In the genomic region with DNA sequence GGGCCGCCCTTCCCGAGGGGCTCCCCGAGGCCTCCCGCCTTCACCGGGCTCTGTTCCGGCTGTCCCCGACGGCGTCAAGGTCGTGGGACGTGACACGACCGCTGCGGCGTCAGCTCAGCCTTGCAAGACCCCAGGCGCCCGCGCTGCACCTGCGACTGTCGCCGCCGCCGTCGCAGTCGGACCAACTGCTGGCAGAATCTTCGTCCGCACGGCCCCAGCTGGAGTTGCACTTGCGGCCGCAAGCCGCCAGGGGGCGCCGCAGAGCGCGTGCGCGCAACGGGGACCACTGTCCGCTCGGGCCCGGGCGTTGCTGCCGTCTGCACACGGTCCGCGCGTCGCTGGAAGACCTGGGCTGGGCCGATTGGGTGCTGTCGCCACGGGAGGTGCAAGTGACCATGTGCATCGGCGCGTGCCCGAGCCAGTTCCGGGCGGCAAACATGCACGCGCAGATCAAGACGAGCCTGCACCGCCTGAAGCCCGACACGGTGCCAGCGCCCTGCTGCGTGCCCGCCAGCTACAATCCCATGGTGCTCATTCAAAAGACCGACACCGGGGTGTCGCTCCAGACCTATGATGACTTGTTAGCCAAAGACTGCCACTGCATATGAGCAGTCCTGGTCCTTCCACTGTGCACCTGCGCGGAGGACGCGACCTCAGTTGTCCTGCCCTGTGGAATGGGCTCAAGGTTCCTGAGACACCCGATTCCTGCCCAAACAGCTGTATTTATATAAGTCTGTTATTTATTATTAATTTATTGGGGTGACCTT, we compare ENCODE assay signal across 8 cellular contexts. TPM values are rescaled to one million over a fixed set of nuclear protein-coding genes. Genes with fewer than 3 reads are reported as not detected.
A peak's percentile ranks its signal among the peaks of the same experiment; 100 is the strongest.
DNase-seq lines count a peak whose midpoint lies in the region; ATAC-seq, FAIRE-seq and TF ChIP-seq lines count a peak whose summit lies in the region.

No MANE protein-coding gene starts in this region.

- no peaks in the 10 kb centered on the region for H3K9me3 Mint-ChIP-seq in Caco-2 (ENCODE audit: unreplicated experiment)
- no peaks in the 10 kb centered on the region for H3K9me3 Mint-ChIP-seq in IgD-negative memory B cell

- TF ChIP-seq POLR2A in tibial nerve (IDR thresholded peaks at IDR 0.05), result no peak

- H3K27ac Mint-ChIP-seq in Caco-2 (ENCODE audit: unreplicated experiment) (no peak overlapping the region), IgD-negative memory B cell (peak overlapping the region in 2 of 3 donors; percentile 53 to 81)

- intact Hi-C loops in Caco-2 (cut with micrococcal nuclease; ENCODE audit: unreplicated experiment) (no loop called here), Right ventricle myocardium inferior (cut with DNase I) (loop anchor here (2.0 kb wide), 1 partner anchor 22 kb away; no protein-coding TSS in a partner anchor), pancreas (cut with DNase I) (no loop called here)

- TF ChIP-seq EP300 in tibial nerve (IDR thresholded peaks at IDR 0.05), result peak in 1 of 2 donors; percentile 59

- H3K27me3 ChIP-seq in Caco-2 (replicated peaks; ENCODE audit: control insufficient read depth, insufficient read depth, low read length) (no peaks in the 10 kb centered on the region), pancreas (no peaks in the 10 kb centered on the region), tibial nerve (no peaks in the 10 kb centered on the region)

- H3K4me3 ChIP-seq in Caco-2 (ENCODE audit: low read depth, low read length) (peak overlapping the region; percentile 76), pancreas (peak overlapping the region in 3 of 4 donors; percentile 43 to 86 (median 61)), tibial nerve (peak overlapping the region; percentile 4 to 47 (median 41))

- no peak for FAIRE-seq in pancreas (lab: Jason Lieb, UNC)

- H3K27ac ChIP-seq in pancreas, result peak overlapping the region in 3 of 4 donors; percentile 44 to 81 (median 52)
- peak overlapping the region in 3 of 4 donors; percentile 38 to 47 (median 42) for H3K27ac ChIP-seq in tibial nerve

- H3K27me3 Mint-ChIP-seq in Caco-2 (ENCODE audit: insufficient read depth, unreplicated experiment) (no peaks in the 10 kb centered on the region), IgD-negative memory B cell (peaks cover 18% of the 10 kb centered on the region)

- H3K9me3 ChIP-seq in Caco-2 (no peaks in the 10 kb centered on the region), pancreas (no peaks in the 10 kb centered on the region), tibial nerve (no peaks in the 10 kb centered on the region)

- H3K4me3 Mint-ChIP-seq in Caco-2 (ENCODE audit: unreplicated experiment) (peak overlapping the region; percentile 85), IgD-negative memory B cell (peak overlapping the region; percentile 57 to 85 (median 66))

- peaks cover 24% of the 10 kb centered on the region for H3K4me1 ChIP-seq in Caco-2
- H3K4me1 ChIP-seq in pancreas, result peaks cover 7 to 17% (median 10%) of the 10 kb centered on the region in 3 donors
- H3K4me1 ChIP-seq in tibial nerve, result peaks cover 0 to 33% (median 13%) of the 10 kb centered on the region in 4 donors

- BruUV-seq in Caco-2 (replicated peaks; lab: Mats Ljungman, UMichigan), result no TSS peak

- H3K36me3 Mint-ChIP-seq in Caco-2 (ENCODE audit: insufficient read depth, unreplicated experiment) (peaks cover 64% of the 10 kb centered on the region), IgD-negative memory B cell (no peaks in the 10 kb centered on the region)

- 13 to 24% methylated on average over 63 to 74 of the region's 74 CpGs for WGBS in pancreas, 2 donors
- 12 to 14% methylated on average over 23 to 39 of the region's 74 CpGs for WGBS in tibial nerve, 2 donors

- POLR2A ChIA-PET in Caco-2 (lab: Charles Lee), result interaction anchor here (0.7 to 2.1 kb wide), 3 partner anchors 8 to 107 kb away, joined by 3 to 9 read pairs (median 4); no protein-coding TSS in a partner anchor

- H3K36me3 ChIP-seq in Caco-2 (ENCODE audit: control insufficient read depth, insufficient read depth, low read length), result peaks cover 11% of the 10 kb centered on the region
- H3K36me3 ChIP-seq in pancreas, result peaks cover 0 to 18% (median 0%) of the 10 kb centered on the region in 3 donors
- H3K36me3 ChIP-seq in tibial nerve, result no peaks in the 10 kb centered on the region

- CTCF ChIA-PET in Caco-2 (lab: Charles Lee), result interaction anchor here (0.6 to 0.7 kb wide), 7 partner anchors 24 to 568 kb away, joined by 3 to 6 read pairs (median 3); no protein-coding TSS in a partner anchor

- ATAC-seq in GM19467 (IDR thresholded peaks at IDR 0.05; ENCODE audit: unreplicated experiment) (peak; percentile 59), Right ventricle myocardium inferior (peak; percentile 86), pancreas (peak; percentile 7 to 72 (median 66))

- peaks cover 6% of the 10 kb centered on the region for H3K4me1 Mint-ChIP-seq in Caco-2 (ENCODE audit: low read depth, unreplicated experiment)
- H3K4me1 Mint-ChIP-seq in IgD-negative memory B cell, result peaks cover 16 to 19% (median 16%) of the 10 kb centered on the region in 3 donors

- no peak for DNase-seq in Caco-2
- DNase-seq in RPMI8226, result peak; percentile 90
- DNase-seq in activated gamma-delta T cell treated with Interleukin-2 at 50 U/mL for 16 hours, result peak; percentile 75
- peak; percentile 95 for DNase-seq in Right ventricle myocardium inferior (ENCODE audit: missing footprints)
- peak; percentile 73 to 94 (median 84) for DNase-seq in pancreas
- DNase-seq in tibial nerve (ENCODE audit: low spot score in 2 of 2), result peak; percentile 61 to 71

- TF ChIP-seq CTCF in Caco-2 (IDR thresholded peaks at IDR 0.05; ENCODE audit: insufficient read depth in 1 of 2, low read depth in 1 of 2, low read length in 1 of 2, severe bottlenecking in 1 of 2, unreplicated experiment in 1 of 2), result peak; percentile 36 to 73
- TF ChIP-seq CTCF in pancreas (IDR thresholded peaks at IDR 0.05), result peak; percentile 92 to 100 (median 97)
- peak; percentile 99 to 100 (median 99) for TF ChIP-seq CTCF in tibial nerve (IDR thresholded peaks at IDR 0.05)

RNA-seq across cellular contexts. Expression of gene GDF15, which starts 2.6 kb away (rescaled TPM):
- total RNA-seq in Caco-2 (2022), result 55.3 and 56.1 TPM in 2 replicates
- polyA plus RNA-seq in IgD-negative memory B cell, result not detected
- 0.46 TPM for total RNA-seq in Right ventricle myocardium inferior
- total RNA-seq in pancreas, result 100 to 1,000 TPM in 2 of 6 donors, 10 to 100 TPM in 4; 33.3 to 277 (median 43.5) TPM
- 10 to 100 TPM; 28.1 to 57.7 TPM for polyA plus RNA-seq in pancreas
- 10 to 100 TPM in 2 of 4 donors, 1 to 10 TPM in 2; 4.2 to 31.0 (median 13.2) TPM for total RNA-seq in tibial nerve

RNA-seq across cellular contexts. Expression of gene LRRC25, which starts 8.9 kb away (rescaled TPM):
- total RNA-seq in Caco-2 (2022) (not detected in 2 replicates), Right ventricle myocardium inferior (5.0 TPM), pancreas (1 to 10 TPM in 3 of 6 donors, under 1 TPM in 3; 0.14 to 6.1 (median 1.2) TPM), tibial nerve (10 to 100 TPM in 2 of 4 donors, 1 to 10 TPM in 2; 9.0 to 13.8 (median 9.8) TPM)
- polyA plus RNA-seq in IgD-negative memory B cell (14.9 TPM), pancreas (1 to 10 TPM in 1 of 2 donors, under 1 TPM in 1; 0.85 to 1.0 TPM)

RNA-seq across cellular contexts. Expression of gene SSBP4, which starts 30.7 kb away (rescaled TPM):
- total RNA-seq in Caco-2 (2022) (46.2 and 49.4 TPM in 2 replicates), Right ventricle myocardium inferior (36.2 TPM), pancreas (10 to 100 TPM; 20.5 to 33.8 (median 23.7) TPM), tibial nerve (100 to 1,000 TPM in 1 of 4 donors, 10 to 100 TPM in 3; 67.4 to 172 (median 84.2) TPM)
- polyA plus RNA-seq in IgD-negative memory B cell (97.4 TPM), pancreas (100 to 1,000 TPM in 1 of 2 donors, 10 to 100 TPM in 1; 77.5 to 116 TPM)

RNA-seq across cellular contexts. Expression of gene PGPEP1, which starts 48.1 kb away (rescaled TPM):
- total RNA-seq in Caco-2 (2022), result 25.6 and 26.0 TPM in 2 replicates
- 8.4 TPM for polyA plus RNA-seq in IgD-negative memory B cell
- total RNA-seq in Right ventricle myocardium inferior, result 29.3 TPM
- total RNA-seq in pancreas, result 10 to 100 TPM; 32.9 to 44.4 (median 37.1) TPM
- 10 to 100 TPM; 10.4 to 20.7 TPM for polyA plus RNA-seq in pancreas
- total RNA-seq in tibial nerve, result 10 to 100 TPM; 15.9 to 27.9 (median 20.1) TPM

RNA-seq across cellular contexts. Expression of gene ISYNA1, which starts 49.4 kb away (rescaled TPM):
- total RNA-seq in Caco-2 (2022) (65.3 and 67.3 TPM in 2 replicates), Right ventricle myocardium inferior (26.0 TPM), pancreas (10 to 100 TPM; 26.1 to 58.4 (median 44.7) TPM), tibial nerve (10 to 100 TPM; 43.5 to 82.2 (median 52.4) TPM)
- polyA plus RNA-seq in IgD-negative memory B cell (17.2 TPM), pancreas (100 to 1,000 TPM; 187 to 309 TPM)

Comparison
In these comparisons a context has a peak if more than half of its experiments do, and no peak if none do; other contexts are left out.
1. DNase-seq: peak in RPMI8226 (single experiment), activated gamma-delta T cell treated with Interleukin-2 at 50 U/mL for 16 hours (single experiment), Right ventricle myocardium inferior (single experiment), pancreas (6 of 6) and tibial nerve (2 of 2); none in Caco-2 (0 of 2).
2. Peak in every context shown above with its lines, with median percentiles within 50 percentile points of each other: H3K4me3 ChIP-seq, CTCF ChIP-seq and ATAC-seq.